ENCODE assay signal across 8 cellular contexts in genomic region chr3:107432013-107432515, GRCh38.
DNase-seq lines count a peak whose midpoint lies in the region; ATAC-seq and FAIRE-seq lines count a peak whose summit lies in the region.

No MANE protein-coding gene starts in this region.

- H3K4me1 ChIP-seq in subcutaneous abdominal adipose tissue (ENCODE audit: control insufficient read depth in 5 of 5, insufficient read depth in 5 of 5, low read length in 5 of 5) = peaks cover 2 to 31% (median 25%) of the 10 kb centered on the region in 5 donors

- no peaks in the 10 kb centered on the region for H3K27me3 ChIP-seq in subcutaneous abdominal adipose tissue (ENCODE audit: control insufficient read depth in 5 of 5, insufficient read depth in 4 of 5, low read length in 5 of 5)

- peak overlapping the region; percentile 72 to 87 (median 81) for H3K4me3 ChIP-seq in subcutaneous abdominal adipose tissue (ENCODE audit: low read depth in 1 of 5, low read length in 5 of 5)

- FAIRE-seq in islet of Langerhans (lab: Jason Lieb, UNC) = peak; percentile 88

- peak overlapping the region; percentile 60 to 88 (median 84) for H3K9ac ChIP-seq in subcutaneous abdominal adipose tissue (ENCODE audit: low read length in 5 of 5)

- peak overlapping the region; percentile 68 for H3K27ac ChIP-seq in KOPT-K1 (ENCODE audit: low read depth, low read length, poor library complexity, severe bottlenecking)
- H3K27ac ChIP-seq in subcutaneous abdominal adipose tissue (ENCODE audit: low read depth, low read length) = peak overlapping the region; percentile 83

- no peak for ATAC-seq in HG03520 (IDR thresholded peaks at IDR 0.05; ENCODE audit: unreplicated experiment)

- DNase-seq in DMS53 treated with DMSO at 0.1 percent for 48 hours (lab: John Stamatoyannopoulos, UW; ENCODE audit: unreplicated experiment) (peak; percentile 8), astrocyte of the hippocampus (ENCODE audit: low read depth, low spot score) (peak; percentile 54), Ammon's horn (ENCODE audit: low spot score) (no peak)
- no peak for DNase-seq in activated effector memory CD4-positive, alpha-beta T cell treated with anti-CD3 and anti-CD28 coated beads, Interleukin-2, amount 50 U/mL, for 16 hours

- no peaks in the 10 kb centered on the region for H3K36me3 ChIP-seq in KOPT-K1 (ENCODE audit: insufficient read depth, low read length)
- H3K36me3 ChIP-seq in subcutaneous abdominal adipose tissue (ENCODE audit: control insufficient read depth in 5 of 5, insufficient read depth in 5 of 5, low read length in 5 of 5) = no peaks in the 10 kb centered on the region

- no peaks in the 10 kb centered on the region for H3K9me3 ChIP-seq in KOPT-K1 (ENCODE audit: insufficient read depth, low read length, poor library complexity, severe bottlenecking)
- no peaks in the 10 kb centered on the region for H3K9me3 ChIP-seq in subcutaneous abdominal adipose tissue (ENCODE audit: control insufficient read depth in 5 of 5, low read length in 5 of 5)

Comparison
In these comparisons a context has a peak if more than half of its experiments do, and no peak if none do; other contexts are left out.
1. DNase-seq: peak in DMS53 treated with DMSO at 0.1 percent for 48 hours (single experiment) and astrocyte of the hippocampus (single experiment); none in activated effector memory CD4-positive, alpha-beta T cell treated with anti-CD3 and anti-CD28 coated beads, Interleukin-2, amount 50 U/mL, for 16 hours (single experiment) and Ammon's horn (single experiment).